8 cellular contexts compared by ENCODE assay signal in genomic region chr4:99949034-99949998, GRCh38. TPM values are rescaled to one million over a fixed set of nuclear protein-coding genes. Genes with fewer than 3 reads are reported as not detected.
DNase-seq lines count a peak whose midpoint lies in the region; ATAC-seq and TF ChIP-seq lines count a peak whose summit lies in the region.

No MANE protein-coding gene starts in this region.

- TF ChIP-seq CTCF in fibroblast of villous mesenchyme (IDR thresholded peaks at IDR 0.05; ENCODE audit: insufficient read depth, low read depth, low read length) (peak; percentile 93), nephron progenitor cell (IDR thresholded peaks at IDR 0.05) (peak; percentile 68)

- peak overlapping the region; percentile 97 for H3K4me3 ChIP-seq in fibroblast of villous mesenchyme (ENCODE audit: low read depth, low read length)

- no peaks in the 10 kb centered on the region for H3K9me3 Mint-ChIP-seq in nephron progenitor cell

- no peak overlapping the region for H3K27ac Mint-ChIP-seq in nephron progenitor cell

- no peaks in the 10 kb centered on the region for H3K27me3 Mint-ChIP-seq in nephron progenitor cell (ENCODE audit: low read depth, poor library complexity)

- peaks cover 32% of the 10 kb centered on the region for H3K4me1 Mint-ChIP-seq in nephron progenitor cell

- H3K36me3 Mint-ChIP-seq in nephron progenitor cell (ENCODE audit: low read depth) = peaks cover 15% of the 10 kb centered on the region

- peak; percentile 53 for ATAC-seq in stimulated activated naive CD8-positive, alpha-beta T cell treated with anti-CD3 and anti-CD28 coated beads, Interleukin-15, Interleukin-2, amounts not matched to agents 100 U/mL and 50 U/mL, for 24 hours

- no peak overlapping the region for H3K4me3 Mint-ChIP-seq in nephron progenitor cell

- peak; percentile 93 for DNase-seq in EL
- DNase-seq in H4 (ENCODE audit: low spot score) = peak; percentile 95
- DNase-seq in LoVo (ENCODE audit: low spot score) = peak; percentile 93
- peak; percentile 91 for DNase-seq in RPMI8226
- DNase-seq in activated T-helper 9 cell treated with anti-CD3 and anti-CD28 coated beads, Interleukin-2, amount 50 U/mL, for 16 hours (ENCODE audit: low read depth) = peak; percentile 82
- peak; percentile 94 for DNase-seq in fibroblast of villous mesenchyme (ENCODE audit: low read depth)
- peak; percentile 85 for DNase-seq in nephron progenitor cell
- DNase-seq in stimulated activated naive CD8-positive, alpha-beta T cell treated with anti-CD3 and anti-CD28 coated beads, Interleukin-15, Interleukin-2, amounts not matched to agents 100 U/mL and 50 U/mL, for 24 hours = peak; percentile 90

RNA-seq across cellular contexts. Expression of gene H2AZ1, which starts 0.8 kb away (rescaled TPM):
- 1,439 and 1,655 TPM in 2 replicates for total RNA-seq in H4 (2014; rRNA removed; shearing (Covaris generic))
- total RNA-seq in fibroblast of villous mesenchyme = 255 and 287 TPM in 2 replicates

RNA-seq across cellular contexts. Expression of gene DNAJB14, which starts 2.9 kb away (rescaled TPM):
- 32.6 and 62.2 TPM in 2 replicates for total RNA-seq in H4 (2014; rRNA removed; shearing (Covaris generic))
- 36.4 and 54.8 TPM in 2 replicates for total RNA-seq in fibroblast of villous mesenchyme

RNA-seq across cellular contexts. Expression of gene LAMTOR3, which starts 55.1 kb away (rescaled TPM):
- 60.3 and 78.0 TPM in 2 replicates for total RNA-seq in H4 (2014; rRNA removed; shearing (Covaris generic))
- 20.9 and 51.8 TPM in 2 replicates for total RNA-seq in fibroblast of villous mesenchyme

Comparison
In these comparisons a context has a peak if more than half of its experiments do, and no peak if none do; other contexts are left out.
1. Peak in every context shown above with its lines: DNase-seq, ATAC-seq and H3K4me3 ChIP-seq.